Comparison of ENCODE assay signal across 15 cellular contexts in the genomic region with DNA sequence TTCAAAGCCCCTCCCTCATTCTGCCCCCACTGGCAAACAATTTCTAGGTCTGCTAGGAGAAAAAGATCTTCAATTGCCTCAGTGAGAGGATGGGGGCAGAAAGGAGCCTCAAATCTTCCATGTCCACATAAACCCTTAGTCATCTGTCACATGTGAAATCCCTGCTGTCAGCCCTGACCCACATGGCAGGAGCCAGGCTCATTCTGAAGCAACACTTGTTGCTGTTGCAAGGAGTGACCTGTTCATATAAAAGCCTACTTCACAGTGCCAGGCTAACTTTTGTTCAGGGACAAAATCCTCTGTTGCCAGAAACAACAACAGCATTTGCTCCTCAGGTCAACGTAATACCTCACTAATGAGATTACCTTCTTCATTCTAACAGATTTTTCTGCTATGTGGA.
DNase-seq lines count a peak whose midpoint lies in the region; ATAC-seq and TF ChIP-seq lines count a peak whose summit lies in the region.
"Had no signal": no experiment of that assay in that cellular context is flagged by ENCODE, and none has a peak within 500 bp of the region (broad histone marks: within the 10 kb centered on the region; RNA-seq: fewer than 3 reads in every experiment).

No MANE protein-coding gene starts in this region.

- H3K4me3 Mint-ChIP-seq in stimulated activated naive B cell treated with anti-CD40 and anti-IgM and Interleukin-4, amounts not matched to agents 10 μg/mL and 1 μg/mL and 100 μg/mL, for 72 hours: no peak overlapping the region
- H3K4me3 Mint-ChIP-seq: activated CD8-positive, alpha-beta T cell treated with anti-CD3 and anti-CD28 coated beads, Interleukin-2, amount 10 ng/mL, durations not matched to agents 7 days and 5 days had no signal

- H3K36me3 ChIP-seq in HEK293 (ENCODE audit: control insufficient read depth in 2 of 2, insufficient read depth in 1 of 2, low read length in 2 of 2) (no peaks in the 10 kb centered on the region), MG63 (no peaks in the 10 kb centered on the region)
- H3K36me3 ChIP-seq: upper lobe of left lung had no signal

- no peak overlapping the region for H3K27ac Mint-ChIP-seq in stimulated activated naive B cell treated with anti-CD40 and anti-IgM and Interleukin-4, amounts not matched to agents 10 μg/mL and 1 μg/mL and 100 μg/mL, for 72 hours
- H3K27ac Mint-ChIP-seq: activated CD8-positive, alpha-beta T cell treated with anti-CD3 and anti-CD28 coated beads, Interleukin-2, amount 10 ng/mL, durations not matched to agents 7 days and 5 days had no signal

- no peaks in the 10 kb centered on the region for H3K27me3 ChIP-seq in MG63
- H3K27me3 ChIP-seq: upper lobe of left lung had no signal

- peak; percentile 44 for DNase-seq in SKM-1 treated with dmso at 0.1 percent for 144 hours (lab: John Stamatoyannopoulos, UW; ENCODE audit: unreplicated experiment)
- peak; percentile 28 for DNase-seq in foreskin melanocyte
- DNase-seq in smooth muscle cell of the brain vasculature (ENCODE audit: low read depth, low spot score): peak; percentile 32
- DNase-seq in MG63: no peak
- DNase-seq in mucosa of gallbladder (ENCODE audit: low spot score): no peak
- DNase-seq in stimulated activated naive B cell treated with anti-CD40 and anti-IgM and Interleukin-4, amounts not matched to agents 10 μg/mL and 1 μg/mL and 100 μg/mL, for 72 hours: no peak
- DNase-seq: activated CD8-positive, alpha-beta T cell treated with anti-CD3 and anti-CD28 coated beads, Interleukin-2, amount 10 ng/mL, durations not matched to agents 7 days and 5 days; DMS153; KG1; kidney glomerular epithelial cell; NCI-H510A; SW 1271 had no signal

- H3K9me3 ChIP-seq in HEK293 (ENCODE audit: control insufficient read depth, insufficient read depth, low read depth, low read length) (no peaks in the 10 kb centered on the region), MG63 (no peaks in the 10 kb centered on the region)
- H3K9me3 ChIP-seq: upper lobe of left lung had no signal

- POLR2A ChIA-PET in HEK293 (lab: Yijun Ruan, JAX): no interaction called here

- H3K9me3 Mint-ChIP-seq in stimulated activated naive B cell treated with anti-CD40 and anti-IgM and Interleukin-4, amounts not matched to agents 10 μg/mL and 1 μg/mL and 100 μg/mL, for 72 hours: no peaks in the 10 kb centered on the region

- no peaks in the 10 kb centered on the region for H3K36me3 Mint-ChIP-seq in stimulated activated naive B cell treated with anti-CD40 and anti-IgM and Interleukin-4, amounts not matched to agents 10 μg/mL and 1 μg/mL and 100 μg/mL, for 72 hours

- H3K4me3 ChIP-seq in HEK293 (ENCODE audit: low read depth, low read length): no peak overlapping the region
- no peak overlapping the region for H3K4me3 ChIP-seq in MG63
- H3K4me3 ChIP-seq: upper lobe of left lung had no signal

- no peak overlapping the region for H3K27ac ChIP-seq in HEK293 (ENCODE audit: extremely low read depth, low read depth, low read length)
- H3K27ac ChIP-seq: upper lobe of left lung had no signal

- CTCF ChIA-PET in HEK293 (lab: Yijun Ruan, JAX): interaction anchor here (0.6 kb wide), 1 partner anchor 13 kb away, joined by 3 read pairs; no protein-coding TSS in a partner anchor

- H3K4me1 ChIP-seq in HEK293 (ENCODE audit: control insufficient read depth, insufficient read depth, low read length): 0 out of 2 replicates have a peak, but pooled peaks cover 2% of the 10 kb centered on the region
- H3K4me1 ChIP-seq: upper lobe of left lung had no signal

- TF ChIP-seq CTCF in HEK293 (tag by site-specific recombination; IDR thresholded peaks at IDR 0.05): no peak

- no peak for ATAC-seq in GM21390 (IDR thresholded peaks at IDR 0.05; ENCODE audit: unreplicated experiment)
- no peak for ATAC-seq in stimulated activated naive B cell treated with anti-CD40 and anti-IgM and Interleukin-4, amounts not matched to agents 10 μg/mL and 1 μg/mL and 100 μg/mL, for 72 hours (replicated peaks)
- ATAC-seq: activated CD8-positive, alpha-beta T cell treated with anti-CD3 and anti-CD28 coated beads, Interleukin-2, amount 10 ng/mL, durations not matched to agents 7 days and 5 days had no signal

- no peaks in the 10 kb centered on the region for H3K27me3 Mint-ChIP-seq in stimulated activated naive B cell treated with anti-CD40 and anti-IgM and Interleukin-4, amounts not matched to agents 10 μg/mL and 1 μg/mL and 100 μg/mL, for 72 hours

- peaks cover 0 to 1% of the 10 kb centered on the region in 2 donors for H3K4me1 Mint-ChIP-seq in stimulated activated naive B cell treated with anti-CD40 and anti-IgM and Interleukin-4, amounts not matched to agents 10 μg/mL and 1 μg/mL and 100 μg/mL, for 72 hours

TF ChIP-seq in HEK293, 187 proteins besides CTCF, POLR2A, EP300 and RAD21:
- 0 out of 2 replicates have a peak, but pooled peaks have one; percentile 43 for TF ChIP-seq ZNF660 (tag by site-specific recombination; IDR thresholded peaks at IDR 0.05)
- TF ChIP-seq, protein P1, sequence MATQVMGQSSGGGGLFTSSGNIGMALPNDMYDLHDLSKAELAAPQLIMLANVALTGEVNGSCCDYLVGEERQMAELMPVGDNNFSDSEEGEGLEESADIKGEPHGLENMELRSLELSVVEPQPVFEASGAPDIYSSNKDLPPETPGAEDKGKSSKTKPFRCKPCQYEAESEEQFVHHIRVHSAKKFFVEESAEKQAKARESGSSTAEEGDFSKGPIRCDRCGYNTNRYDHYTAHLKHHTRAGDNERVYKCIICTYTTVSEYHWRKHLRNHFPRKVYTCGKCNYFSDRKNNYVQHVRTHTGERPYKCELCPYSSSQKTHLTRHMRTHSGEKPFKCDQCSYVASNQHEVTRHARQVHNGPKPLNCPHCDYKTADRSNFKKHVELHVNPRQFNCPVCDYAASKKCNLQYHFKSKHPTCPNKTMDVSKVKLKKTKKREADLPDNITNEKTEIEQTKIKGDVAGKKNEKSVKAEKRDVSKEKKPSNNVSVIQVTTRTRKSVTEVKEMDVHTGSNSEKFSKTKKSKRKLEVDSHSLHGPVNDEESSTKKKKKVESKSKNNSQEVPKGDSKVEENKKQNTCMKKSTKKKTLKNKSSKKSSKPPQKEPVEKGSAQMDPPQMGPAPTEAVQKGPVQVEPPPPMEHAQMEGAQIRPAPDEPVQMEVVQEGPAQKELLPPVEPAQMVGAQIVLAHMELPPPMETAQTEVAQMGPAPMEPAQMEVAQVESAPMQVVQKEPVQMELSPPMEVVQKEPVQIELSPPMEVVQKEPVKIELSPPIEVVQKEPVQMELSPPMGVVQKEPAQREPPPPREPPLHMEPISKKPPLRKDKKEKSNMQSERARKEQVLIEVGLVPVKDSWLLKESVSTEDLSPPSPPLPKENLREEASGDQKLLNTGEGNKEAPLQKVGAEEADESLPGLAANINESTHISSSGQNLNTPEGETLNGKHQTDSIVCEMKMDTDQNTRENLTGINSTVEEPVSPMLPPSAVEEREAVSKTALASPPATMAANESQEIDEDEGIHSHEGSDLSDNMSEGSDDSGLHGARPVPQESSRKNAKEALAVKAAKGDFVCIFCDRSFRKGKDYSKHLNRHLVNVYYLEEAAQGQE (tag by site-specific recombination; IDR thresholded peaks at IDR 0.05): no peak
- TF ChIP-seq SCRT2 (tag by site-specific recombination; IDR thresholded peaks at IDR 0.05): peak; percentile 95

Comparison
In these comparisons a context has a peak if more than half of its experiments do, and no peak if none do; other contexts are left out.
1. DNase-seq: peak in SKM-1 treated with dmso at 0.1 percent for 144 hours (single experiment), foreskin melanocyte (single experiment) and smooth muscle cell of the brain vasculature (single experiment); none in MG63 (single experiment), mucosa of gallbladder (single experiment) and stimulated activated naive B cell treated with anti-CD40 and anti-IgM and Interleukin-4, amounts not matched to agents 10 μg/mL and 1 μg/mL and 100 μg/mL, for 72 hours (single experiment).